In genomic region chr17:68308486-68308885, GRCh38 we compare ENCODE assay signal across 1 cellular context. TPM values are rescaled to one million over a fixed set of nuclear protein-coding genes. Genes with fewer than 3 reads are reported as not detected.
"Had no signal": no experiment of that assay in that cellular context is flagged by ENCODE, and none has a peak within 500 bp of the region (broad histone marks: within the 10 kb centered on the region; RNA-seq: fewer than 3 reads in every experiment).

No MANE protein-coding gene starts in this region.

RNA-seq across cellular contexts. Expression of gene SLC16A6, which starts 17.6 kb away (rescaled TPM):
- polyA plus RNA-seq: mammary epithelial cell had no signal
